Comparison of ENCODE assay signal across 1 cellular context in the genomic region with DNA sequence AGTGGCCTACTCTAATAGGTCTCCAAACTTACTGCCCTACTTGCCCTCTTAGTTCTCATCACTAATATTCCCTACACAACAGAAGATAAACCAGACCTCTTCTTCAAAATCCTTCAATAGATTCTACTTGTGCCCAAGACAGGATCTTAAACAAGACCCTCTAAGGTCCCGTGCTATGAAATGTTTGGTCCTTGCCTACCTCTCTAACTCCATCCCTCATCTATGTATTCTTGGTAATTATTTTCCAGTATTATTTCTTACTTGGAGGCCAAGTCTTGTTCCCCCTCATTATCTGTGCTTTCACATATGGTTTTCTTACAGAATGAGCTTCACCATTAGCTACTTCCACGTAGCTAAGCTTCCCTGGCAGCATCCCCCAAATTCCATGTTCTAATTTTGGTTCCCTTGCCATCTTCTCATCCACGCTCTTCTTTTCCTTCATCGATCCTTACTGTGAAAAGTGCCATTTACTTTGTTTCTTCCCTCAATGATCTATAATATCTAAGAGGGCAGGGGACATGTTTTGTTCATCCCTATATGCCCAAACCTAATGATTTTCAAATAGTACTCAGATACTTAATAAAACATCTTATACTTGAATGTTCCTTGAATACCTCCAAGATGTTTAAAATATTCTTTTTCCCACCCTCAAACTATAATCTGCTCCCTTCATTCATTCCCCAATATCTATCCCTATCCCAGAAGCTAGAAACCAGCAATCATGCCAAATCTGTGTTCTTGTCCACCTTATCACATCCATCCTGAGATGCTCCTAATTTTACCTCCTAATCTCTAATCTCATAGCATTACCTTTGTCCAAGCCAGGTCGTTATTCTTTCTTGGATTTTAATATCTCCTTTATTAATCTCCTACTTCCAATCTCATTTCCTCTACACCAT.
TF ChIP-seq lines count a peak whose summit lies in the region.

No MANE protein-coding gene starts in this region.

TF ChIP-seq in WTC11, 78 proteins besides CTCF, POLR2A, EP300 and RAD21 (continued from another document):
- TF ChIP-seq, protein P1, sequence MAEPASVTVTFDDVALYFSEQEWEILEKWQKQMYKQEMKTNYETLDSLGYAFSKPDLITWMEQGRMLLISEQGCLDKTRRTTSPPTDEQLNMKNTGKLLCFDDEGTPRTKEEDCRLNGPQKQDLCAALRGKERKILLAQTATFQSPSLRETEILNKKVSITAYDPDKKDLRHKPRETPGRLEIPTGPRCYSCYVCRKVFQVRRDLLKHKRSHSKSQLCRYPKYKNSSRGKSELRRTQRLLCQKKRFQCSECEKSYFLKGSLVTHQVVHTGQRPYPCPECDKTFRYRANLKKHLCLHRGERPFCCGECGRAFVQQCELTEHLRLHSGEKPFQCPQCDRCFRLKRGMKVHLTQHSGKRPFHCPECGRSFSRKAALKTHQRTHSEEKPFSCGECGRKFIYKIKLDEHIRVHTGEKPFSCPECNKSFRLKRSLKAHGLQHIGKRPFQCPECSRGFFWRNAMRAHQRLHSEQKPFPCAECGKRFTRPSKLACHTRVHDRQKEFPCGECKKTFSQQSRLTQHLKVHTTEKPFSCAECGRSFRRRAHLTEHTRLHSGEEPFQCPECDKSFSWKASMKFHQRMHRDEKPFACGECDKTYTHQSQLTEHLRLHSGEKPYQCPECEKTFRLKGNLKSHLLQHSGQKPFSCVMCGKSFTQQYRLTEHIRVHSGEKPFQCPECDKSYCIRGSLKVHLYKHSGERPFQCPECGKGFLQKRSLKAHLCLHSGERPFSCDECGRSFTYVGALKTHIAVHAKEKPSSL (CRISPR knock-in tag; conservative IDR thresholded peaks at IDR 0.05), result peak; percentile 68; the same call in 1 of the 2 replicates
